ENCODE assay signal across 8 cellular contexts in the genomic region with DNA sequence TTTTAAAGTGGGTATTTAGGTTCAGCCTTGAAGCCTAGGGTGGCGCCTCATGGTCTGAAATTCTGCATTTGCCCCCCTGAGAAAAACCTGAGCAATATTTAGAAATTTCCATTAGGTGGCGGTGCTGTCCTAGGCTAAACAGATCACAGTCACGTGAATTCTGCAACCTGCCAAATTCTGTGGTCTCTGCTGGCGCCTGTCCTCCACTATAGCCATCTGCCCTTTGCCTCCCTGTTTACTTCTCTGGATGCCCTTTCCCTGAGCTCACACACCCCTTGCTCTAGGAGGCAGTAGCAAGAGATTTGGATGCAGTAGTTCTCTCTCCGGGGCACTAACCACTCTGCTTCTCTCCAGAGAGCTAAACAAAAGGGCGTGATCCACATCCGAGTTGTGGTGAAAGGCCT. TPM values are rescaled to one million over a fixed set of nuclear protein-coding genes. Genes with fewer than 3 reads are reported as not detected.
DNase-seq lines count a peak whose midpoint lies in the region; ATAC-seq, FAIRE-seq and TF ChIP-seq lines count a peak whose summit lies in the region.

No MANE protein-coding gene starts in this region.

- no peaks in the 10 kb centered on the region for H3K79me2 ChIP-seq in mammary epithelial cell (ENCODE audit: insufficient read depth, low read length)

- CTCF ChIA-PET in mammary epithelial cell (lab: Charles Lee; ENCODE audit: low non-redundant PET) = no interaction called here

- no peak overlapping the region for H2AFZ ChIP-seq in mammary epithelial cell (ENCODE audit: low read depth, low read length)

- H3K27me3 ChIP-seq in H7 (ENCODE audit: control insufficient read depth, insufficient read depth, low read length) = no peaks in the 10 kb centered on the region
- H3K27me3 ChIP-seq in mammary epithelial cell (ENCODE audit: insufficient read depth, low read length) = no peaks in the 10 kb centered on the region
- H3K27me3 ChIP-seq in lower lobe of right lung (ENCODE audit: low read depth) = no peaks in the 10 kb centered on the region

- H3K36me3 ChIP-seq in H7 (replicated peaks; ENCODE audit: control insufficient read depth, insufficient read depth, low read length) (peaks cover 6% of the 10 kb centered on the region), mammary epithelial cell (ENCODE audit: insufficient read depth, low read length) (peaks cover 9% of the 10 kb centered on the region), lower lobe of right lung (peaks cover 70% of the 10 kb centered on the region)

- DNase-seq in DMS53 (lab: John Stamatoyannopoulos, UW) = peak; percentile 66
- DNase-seq in H7 = peak; percentile 71
- DNase-seq in NCI-H526 treated with DMSO at 0.1 percent for 48 hours (lab: John Stamatoyannopoulos, UW) = peak; percentile 13
- DNase-seq in mammary epithelial cell = no peak
- DNase-seq in kidney glomerular epithelial cell (lab: John Stamatoyannopoulos, UW) = peak; percentile 10
- peak; percentile 49 for DNase-seq in urothelium cell line (ENCODE audit: low spot score)
- no peak for DNase-seq in lower lobe of right lung

- no peak for FAIRE-seq in urothelium cell line (lab: Jason Lieb, UNC)

- WGBS in mammary epithelial cell (ENCODE audit: low coverage, missing lambda C conversion rate) = 75% methylated on average over 6 of the region's 7 CpGs

- no TSS peak for BruUV-seq in mammary epithelial cell (replicated peaks; lab: Mats Ljungman, UMichigan)

- no peak overlapping the region for H3K9ac ChIP-seq in mammary epithelial cell (ENCODE audit: insufficient read depth, low read length)

- in situ Hi-C loops in mammary epithelial cell (cut with MboI; ENCODE audit: low sequenced_read_pairs in 2 of 2) = no loop called here

- H3K4me1 ChIP-seq in mammary epithelial cell (ENCODE audit: insufficient read depth, low read length) (no peaks in the 10 kb centered on the region), lower lobe of right lung (no peaks in the 10 kb centered on the region)

- ATAC-seq in lower lobe of right lung (no peak), HG03280 (IDR thresholded peaks at IDR 0.05; ENCODE audit: unreplicated experiment) (no peak)

- H3K4me3 ChIP-seq in H7 (ENCODE audit: insufficient read depth, low read depth, low read length) (no peak overlapping the region), mammary epithelial cell (replicated peaks in 1 of 3; ENCODE audit: insufficient read depth in 1 of 3, low read depth in 2 of 3, low read length in 3 of 3) (no peak overlapping the region), lower lobe of right lung (no peak overlapping the region)

- dilution Hi-C loops in mammary epithelial cell (cut with HindIII; ENCODE audit: low sequenced_read_pairs) = no loop called here

- H4K20me1 ChIP-seq in mammary epithelial cell (ENCODE audit: insufficient read depth, low read length) = no peaks in the 10 kb centered on the region

- H3K9me3 ChIP-seq in mammary epithelial cell (replicated peaks; ENCODE audit: insufficient read depth, low read length) (no peaks in the 10 kb centered on the region), lower lobe of right lung (no peaks in the 10 kb centered on the region)

- H3K27ac ChIP-seq in mammary epithelial cell (ENCODE audit: insufficient read depth, low read depth, low read length) (no peak overlapping the region), lower lobe of right lung (no peak overlapping the region)

- intact Hi-C loops in mammary epithelial cell (cut with micrococcal nuclease) = loop anchor here (5.0 to 10.0 kb wide), 3 partner anchors 146 to 421 kb away; partner anchors contain the start of genes AEN and HAPLN3
- intact Hi-C loops in lower lobe of right lung (cut with DNase I) = no loop called here

- H3K4me2 ChIP-seq in mammary epithelial cell (ENCODE audit: insufficient read depth, low read depth, low read length) = no peak overlapping the region

- peak; percentile 32 to 58 for TF ChIP-seq CTCF in mammary epithelial cell (conservative IDR thresholded peaks at IDR 0.05 in 1 of 2, IDR thresholded peaks at IDR 0.05 in 1 of 2; ENCODE audit: extremely low read depth in 1 of 2, insufficient read depth in 1 of 2, low read depth in 1 of 2, low read length in 2 of 2)
- TF ChIP-seq CTCF in lower lobe of right lung (IDR thresholded peaks at IDR 0.05) = no peak

RNA-seq across cellular contexts. Expression of gene MRPS11, which starts 9.1 kb away (rescaled TPM):
- 41.1 and 58.9 TPM in 2 replicates for total RNA-seq in H7 (2014; rRNA removed; shearing (Covaris generic))
- total RNA-seq in mammary epithelial cell = 10 to 100 TPM; 21.2 to 60.2 TPM
- polyA plus RNA-seq in mammary epithelial cell = 92.3 TPM
- 44.8 TPM for polyA minus RNA-seq in mammary epithelial cell
- 32.7 TPM for total RNA-seq in lower lobe of right lung

RNA-seq across cellular contexts. Expression of gene MRPL46, which starts 9.4 kb away (rescaled TPM):
- total RNA-seq in H7 (2014; rRNA removed; shearing (Covaris generic)) = 29.7 and 31.9 TPM in 2 replicates
- total RNA-seq in mammary epithelial cell = 10 to 100 TPM; 10.8 to 21.6 TPM
- 23.0 TPM for polyA plus RNA-seq in mammary epithelial cell
- 19.7 TPM for polyA minus RNA-seq in mammary epithelial cell
- total RNA-seq in lower lobe of right lung = 15.3 TPM

Comparison
In these comparisons a context has a peak if more than half of its experiments do, and no peak if none do; other contexts are left out.
1. DNase-seq: peak in DMS53 (single experiment), H7 (single experiment), NCI-H526 treated with DMSO at 0.1 percent for 48 hours (single experiment), kidney glomerular epithelial cell (single experiment) and urothelium cell line (single experiment); none in mammary epithelial cell (single experiment) and lower lobe of right lung (single experiment).